19 cellular contexts compared by ENCODE assay signal in the genomic region with DNA sequence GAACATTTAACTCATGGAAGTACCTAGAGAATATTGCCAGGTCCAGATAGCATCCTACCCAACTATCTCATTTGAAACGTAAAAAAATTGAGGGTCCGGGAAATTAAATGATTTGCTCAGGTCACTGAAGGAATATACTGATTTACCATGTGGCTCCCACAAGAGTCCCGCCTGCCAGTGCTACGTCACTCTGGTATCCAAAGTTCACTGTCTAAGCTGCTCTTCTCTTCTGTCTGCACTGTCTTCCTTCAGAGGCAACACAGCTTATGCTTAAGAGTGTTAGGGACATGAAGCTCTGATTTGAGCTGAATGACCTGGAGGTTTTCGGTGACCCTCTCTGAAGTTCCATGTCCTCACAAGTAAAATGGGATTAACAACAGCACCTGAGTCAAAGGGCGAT.
A peak's percentile ranks its signal among the peaks of the same experiment; 100 is the strongest.
DNase-seq lines count a peak whose midpoint lies in the region; ATAC-seq, FAIRE-seq and TF ChIP-seq lines count a peak whose summit lies in the region.
"Had no signal": no experiment of that assay in that cellular context is flagged by ENCODE, and none has a peak within 500 bp of the region (broad histone marks: within the 10 kb centered on the region; RNA-seq: fewer than 3 reads in every experiment).

No MANE protein-coding gene starts in this region.

- no peak overlapping the region for H2AK9ac ChIP-seq in IMR-90 (replicated peaks; ENCODE audit: low read depth, low read length, poor library complexity)

- BruUV-seq in IMR-90 (replicated peaks; lab: Mats Ljungman, UMichigan), result no TSS peak

- WGBS in right cardiac atrium, result 89% methylated on average over 6 of the region's 6 CpGs
- 71% methylated on average over 4 of the region's 6 CpGs; no CpG with 5 or more reads in 1 of the 2 experiments for WGBS in IMR-90 (ENCODE audit: extremely low coverage in 2 of 2, insufficient read length in 1 of 2), 2 experiments
- 98% methylated on average over 6 of the region's 6 CpGs for WGBS in mesenchymal stem cell
- WGBS in small intestine, 3 donors, result 75 to 89% (median 84%) methylated on average over 6 of the region's 6 CpGs

- H2BK120ac ChIP-seq in IMR-90 (ENCODE audit: low read depth, low read length), result peak overlapping the region; percentile 83
- H2BK120ac ChIP-seq in mesenchymal stem cell (ENCODE audit: low read depth, low read length), result no peak overlapping the region

- peaks cover 3% of the 10 kb centered on the region for H3K4me1 ChIP-seq in right cardiac atrium (ENCODE audit: control insufficient read depth, insufficient read depth, low read length)
- peaks cover 4% of the 10 kb centered on the region; the same call in 1 of the 2 replicates for H3K4me1 ChIP-seq in IMR-90 (ENCODE audit: control insufficient read depth, insufficient read depth, low read length)
- peaks cover 3% of the 10 kb centered on the region for H3K4me1 ChIP-seq in mesenchymal stem cell (ENCODE audit: control insufficient read depth, insufficient read depth, low read depth, low read length)
- peaks cover 0 to 3% of the 10 kb centered on the region in 2 donors for H3K4me1 ChIP-seq in small intestine (ENCODE audit: control insufficient read depth in 2 of 2, insufficient read depth in 1 of 2, low read depth in 1 of 2, low read length in 1 of 2)

- H2AFZ ChIP-seq in IMR-90 (replicated peaks; ENCODE audit: low read length, poor library complexity) (no peak overlapping the region), mesenchymal stem cell (ENCODE audit: low read depth, low read length) (peak overlapping the region; percentile 14)
- H2AFZ ChIP-seq: GM23338 had no signal

- H3K36me3 ChIP-seq in IMR-90 (ENCODE audit: control insufficient read depth, insufficient read depth, low read length) (no peaks in the 10 kb centered on the region; the same call in 1 of the 2 replicates), mesenchymal stem cell (ENCODE audit: control insufficient read depth in 1 of 2, insufficient read depth in 2 of 2, low read depth in 1 of 2, low read length in 2 of 2) (peaks cover 0 to 2% of the 10 kb centered on the region in 2 experiments), small intestine (ENCODE audit: control insufficient read depth in 2 of 2, insufficient read depth in 2 of 2, low read length in 2 of 2) (no peaks in the 10 kb centered on the region)
- H3K36me3 ChIP-seq: BLaER1 treated with 17β-estradiol and CSF1 and Interleukin-3, amounts not matched to agents 10 nM and 100 nM had no signal

- in situ Hi-C loops in IMR-90 (cut with MboI; ENCODE audit: low sequenced_read_pairs), result no loop called here

- H3K23ac ChIP-seq in IMR-90 (ENCODE audit: low read depth, low read length), result no peak overlapping the region
- H3K23ac ChIP-seq in mesenchymal stem cell (ENCODE audit: low read length in 2 of 2), result no peak overlapping the region

- H4K91ac ChIP-seq in IMR-90 (ENCODE audit: insufficient read depth, low read depth, low read length) (peak overlapping the region; percentile 77; the same call in 1 of the 2 replicates), mesenchymal stem cell (ENCODE audit: low read length) (no peak overlapping the region)

- no peaks in the 10 kb centered on the region for H4K20me1 ChIP-seq in IMR-90 (ENCODE audit: insufficient read depth, low read length)
- H4K20me1 ChIP-seq: BLaER1 treated with 17β-estradiol and CSF1 and Interleukin-3, amounts not matched to agents 10 nM and 100 nM had no signal

- FAIRE-seq in small intestine (lab: Jason Lieb, UNC), result no peak
- FAIRE-seq in HTR-8/SVneo (lab: Jason Lieb, UNC), result no peak
- FAIRE-seq: G401.6, GM12892, GM18507, H54 had no signal

- H2BK5ac ChIP-seq in IMR-90 (ENCODE audit: low read depth, low read length, poor library complexity, severe bottlenecking), result peak overlapping the region; percentile 53
- no peak overlapping the region for H2BK5ac ChIP-seq in mesenchymal stem cell (ENCODE audit: low read depth, low read length, poor library complexity, severe bottlenecking)

- H3K27me3 ChIP-seq in right cardiac atrium (ENCODE audit: control insufficient read depth, insufficient read depth) (no peaks in the 10 kb centered on the region), IMR-90 (ENCODE audit: control insufficient read depth, insufficient read depth, low read length) (no peaks in the 10 kb centered on the region), mesenchymal stem cell (ENCODE audit: control insufficient read depth in 1 of 2, insufficient read depth in 1 of 2, low read length in 2 of 2) (no peaks in the 10 kb centered on the region), small intestine (ENCODE audit: control insufficient read depth in 2 of 2, insufficient read depth in 2 of 2, low read length in 2 of 2) (no peaks in the 10 kb centered on the region)
- H3K27me3 ChIP-seq: BLaER1 treated with 17β-estradiol and CSF1 and Interleukin-3, amounts not matched to agents 10 nM and 100 nM had no signal

- H3K18ac ChIP-seq in IMR-90 (ENCODE audit: low read depth, low read length), result peak overlapping the region; percentile 97; the same call in 1 of the 2 replicates
- H3K18ac ChIP-seq in mesenchymal stem cell (ENCODE audit: low read depth in 1 of 2, low read length in 2 of 2), result peak overlapping the region; percentile 54 to 62

- H3K9me1 ChIP-seq in IMR-90 (ENCODE audit: insufficient read depth, low read length), result peaks cover 3% of the 10 kb centered on the region; the same call in 1 of the 2 replicates

- ATAC-seq in right cardiac atrium (peak; percentile 34 to 53), IMR-90 (ENCODE audit: low read depth) (no peak)
- ATAC-seq: GM23338 had no signal

- H2BK12ac ChIP-seq in mesenchymal stem cell (ENCODE audit: low read length in 2 of 2), result peak overlapping the region; percentile 79 to 88

- POLR2A ChIA-PET in IMR-90 (lab: Charles Lee; ENCODE audit: unreplicated experiment), result no interaction called here

- H3K4ac ChIP-seq in IMR-90 (ENCODE audit: low read depth, low read length) (peak overlapping the region; percentile 87), mesenchymal stem cell (ENCODE audit: low read depth in 1 of 2, low read length in 2 of 2) (peak overlapping the region in 1 of 2 experiments; percentile 91)

- H2AK5ac ChIP-seq in IMR-90 (ENCODE audit: low read depth, low read length), result peak overlapping the region; percentile 25; the same call in 1 of the 2 replicates
- H2AK5ac ChIP-seq in mesenchymal stem cell (ENCODE audit: low read length, severe bottlenecking), result peak overlapping the region; percentile 91

- CTCF ChIA-PET in IMR-90 (lab: Yijun Ruan, JAX), result no interaction called here

- no peaks in the 10 kb centered on the region for H3K9me3 ChIP-seq in right cardiac atrium (ENCODE audit: control insufficient read depth, low read length)
- H3K9me3 ChIP-seq in IMR-90 (ENCODE audit: control insufficient read depth, insufficient read depth, low read length), result peaks cover 2% of the 10 kb centered on the region; the same call in 1 of the 2 replicates
- H3K9me3 ChIP-seq in mesenchymal stem cell (ENCODE audit: control insufficient read depth, low read length), result peaks cover 4% of the 10 kb centered on the region
- H3K9me3 ChIP-seq in small intestine (ENCODE audit: control insufficient read depth, low read depth), result no peaks in the 10 kb centered on the region
- H3K9me3 ChIP-seq: BLaER1 treated with 17β-estradiol and CSF1 and Interleukin-3, amounts not matched to agents 10 nM and 100 nM had no signal

- H4K5ac ChIP-seq in IMR-90 (ENCODE audit: low read depth, low read length), result peak overlapping the region; percentile 91; the same call in 1 of the 2 replicates

- H3K14ac ChIP-seq in IMR-90 (replicated peaks; ENCODE audit: low read depth, low read length) (no peak overlapping the region; the same call in 1 of the 2 replicates), mesenchymal stem cell (ENCODE audit: low read length in 2 of 2) (peak overlapping the region in 1 of 2 experiments; percentile 71)

- no peak overlapping the region for H3K56ac ChIP-seq in IMR-90 (ENCODE audit: extremely low read depth, insufficient read depth, low read length)

- intact Hi-C loops in right cardiac atrium (cut with DNase I), result no loop called here
- intact Hi-C loops in cardiac septum (cut with DNase I), result no loop called here
- intact Hi-C loops in IMR-90 (cut with micrococcal nuclease), result loop anchor here (5.0 kb wide), 1 partner anchor 207 kb away; no protein-coding TSS in a partner anchor

- H2BK20ac ChIP-seq in IMR-90 (ENCODE audit: low read depth, low read length), result peak overlapping the region; percentile 78

- H3K27ac ChIP-seq in right cardiac atrium (ENCODE audit: low read length) (peak overlapping the region; percentile 4), IMR-90 (ENCODE audit: insufficient read depth, low read length) (no peak overlapping the region; the same call in 1 of the 2 replicates), mesenchymal stem cell (ENCODE audit: low read length, poor library complexity, severe bottlenecking) (no peak overlapping the region), small intestine (ENCODE audit: low read depth in 1 of 2, low read length in 1 of 2) (no peak overlapping the region)
- H3K27ac ChIP-seq: BLaER1 treated with 17β-estradiol and CSF1 and Interleukin-3, amounts not matched to agents 10 nM and 100 nM; HL-60 had no signal

- H3K79me1 ChIP-seq in IMR-90 (ENCODE audit: low read depth in 1 of 2, low read length in 2 of 2) (peaks cover 8 to 20% of the 10 kb centered on the region in 2 experiments; a peak in 3 of 4 replicates), mesenchymal stem cell (replicated peaks; ENCODE audit: low read length, poor library complexity, severe bottlenecking) (peaks cover 23% of the 10 kb centered on the region)

- H4K8ac ChIP-seq in IMR-90 (ENCODE audit: low read depth in 2 of 2, low read length in 2 of 2) (peak overlapping the region in 1 of 2 experiments; percentile 2; a peak in 1 of 4 replicates), mesenchymal stem cell (ENCODE audit: low read length) (no peak overlapping the region)

- no peak for TF ChIP-seq CTCF in IMR-90 (conservative IDR thresholded peaks at IDR 0.05; ENCODE audit: low read depth, low read length)

- H3K9ac ChIP-seq in IMR-90 (ENCODE audit: low read depth, low read length) (no peak overlapping the region), mesenchymal stem cell (ENCODE audit: low read length) (no peak overlapping the region)
- H3K9ac ChIP-seq: BLaER1 treated with 17β-estradiol and CSF1 and Interleukin-3, amounts not matched to agents 10 nM and 100 nM had no signal

- dilution Hi-C loops in IMR-90 (cut with HindIII; ENCODE audit: low sequenced_read_pairs, unreplicated experiment), result no loop called here

- DNase-seq in right cardiac atrium (no peak), cardiac septum (ENCODE audit: low spot score) (no peak), IMR-90 (no peak), mesenchymal stem cell (no peak), small intestine (peak; percentile 15), HTR-8/SVneo (ENCODE audit: insufficient read length, low spot score) (no peak), NCI-H2081 (lab: John Stamatoyannopoulos, UW) (no peak)
- no peak for DNase-seq in activated CD4-positive, alpha-beta T cell treated with anti-CD3 and anti-CD28 coated beads for 4 hours
- DNase-seq: CD4-positive, CD25-positive, alpha-beta regulatory T cell; CD8-positive, alpha-beta memory T cell; COR-L47; KBM-7 had no signal

- H2BK15ac ChIP-seq in IMR-90 (ENCODE audit: low read depth, low read length) (peak overlapping the region; percentile 85; the same call in 2 of the 3 replicates), mesenchymal stem cell (ENCODE audit: low read depth, poor library complexity, severe bottlenecking) (no peak overlapping the region)

- TF ChIP-seq POLR2A in IMR-90 (IDR thresholded peaks at IDR 0.05; ENCODE audit: low read depth, low read length), result no peak

- no peak for TF ChIP-seq RAD21 in IMR-90 (IDR thresholded peaks at IDR 0.05; ENCODE audit: low read length)

- no peak overlapping the region for H3K4me2 ChIP-seq in IMR-90 (ENCODE audit: low read depth, low read length)
- no peak overlapping the region for H3K4me2 ChIP-seq in mesenchymal stem cell (ENCODE audit: low read length, poor library complexity, severe bottlenecking)
- H3K4me2 ChIP-seq: BLaER1 treated with 17β-estradiol and CSF1 and Interleukin-3, amounts not matched to agents 10 nM and 100 nM; GM23338 had no signal

- H3K4me3 ChIP-seq in right cardiac atrium (ENCODE audit: low read length) (no peak overlapping the region), IMR-90 (ENCODE audit: insufficient read depth, low read depth, low read length) (no peak overlapping the region), mesenchymal stem cell (ENCODE audit: insufficient read depth in 1 of 2, low read depth in 1 of 2, low read length in 2 of 2) (no peak overlapping the region), small intestine (ENCODE audit: low read depth in 1 of 2, low read length in 2 of 2) (no peak overlapping the region)
- H3K4me3 ChIP-seq: BLaER1 treated with 17β-estradiol and CSF1 and Interleukin-3, amounts not matched to agents 10 nM and 100 nM; GM23338 had no signal
